In the genomic region with DNA sequence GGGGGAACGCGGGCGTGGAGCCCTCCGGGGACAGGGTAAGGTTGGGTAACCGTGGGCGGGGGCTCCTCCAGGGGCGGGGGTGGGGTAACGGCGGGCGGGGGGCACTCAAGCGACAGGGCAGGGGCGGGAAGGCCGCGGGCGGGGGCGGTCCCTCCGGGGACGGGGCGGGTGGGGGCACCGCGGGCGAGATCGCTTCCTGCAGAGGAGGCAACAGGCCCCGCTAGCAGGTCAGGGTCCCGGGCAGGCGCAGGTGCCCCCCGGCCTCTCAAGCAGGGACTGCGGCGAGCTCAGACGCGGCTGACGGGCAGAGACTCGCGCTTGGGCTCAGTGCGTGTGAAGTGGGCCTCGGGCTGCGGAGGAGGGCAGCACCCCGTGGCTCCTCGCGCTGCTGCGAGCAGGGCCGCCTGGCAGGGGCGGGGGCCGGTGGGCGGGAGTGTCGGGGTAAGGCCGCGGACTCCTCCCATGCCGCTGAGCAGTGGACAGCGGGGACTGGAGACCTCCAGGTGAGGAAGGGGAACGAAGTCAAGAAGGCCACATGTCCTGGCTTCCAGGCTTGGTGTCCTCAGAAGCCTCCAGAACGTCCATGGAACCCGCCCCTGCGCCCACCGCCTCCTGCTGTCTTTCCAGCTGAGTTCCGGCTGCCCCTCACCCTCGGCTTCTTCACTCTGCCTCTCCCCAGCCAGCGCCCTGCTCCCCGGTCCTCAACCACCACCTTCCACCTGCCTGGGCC, we compare ENCODE assay signal across 8 cellular contexts. TPM values are rescaled to one million over a fixed set of nuclear protein-coding genes. Genes with fewer than 3 reads are reported as not detected.
DNase-seq lines count a peak whose midpoint lies in the region; ATAC-seq and TF ChIP-seq lines count a peak whose summit lies in the region.

No MANE protein-coding gene starts in this region.

- ATAC-seq in GM21825 (IDR thresholded peaks at IDR 0.05; ENCODE audit: unreplicated experiment): peak; percentile 19
- ATAC-seq in left lung: peak; percentile 80
- no peak for ATAC-seq in GM18520 (IDR thresholded peaks at IDR 0.05; ENCODE audit: unreplicated experiment)

- peaks cover 30 to 49% of the 10 kb centered on the region in 2 donors for H3K4me1 ChIP-seq in left lung

- in situ Hi-C loops in Caki2 (cut with HindIII; ENCODE audit: low pct_unique_long_range_greater_than_20kb, low sequenced_read_pairs): no loop called here

- intact Hi-C loops in left lung (cut with DNase I): no loop called here

- peak overlapping the region; percentile 59 for H3K4me3 ChIP-seq in WI38 (ENCODE audit: low read depth, low read length)
- H3K4me3 ChIP-seq in choroid plexus epithelial cell (ENCODE audit: low read depth, low read length): peak overlapping the region; percentile 83
- H3K4me3 ChIP-seq in left lung: peak overlapping the region; percentile 75 to 93

- no peak for TF ChIP-seq CTCF in WI38 (IDR thresholded peaks at IDR 0.05; ENCODE audit: low read depth, low read length)
- no peak for TF ChIP-seq CTCF in choroid plexus epithelial cell (conservative IDR thresholded peaks at IDR 0.05; ENCODE audit: low read depth, low read length)
- TF ChIP-seq CTCF in left lung (IDR thresholded peaks at IDR 0.05): no peak

- H3K36me3 ChIP-seq in left lung: no peaks in the 10 kb centered on the region

- DNase-seq in Caki2 (ENCODE audit: low read depth) (peak; percentile 70), NCI-H146 (lab: John Stamatoyannopoulos, UW) (peak; percentile 81), choroid plexus epithelial cell (ENCODE audit: low read depth) (peak; percentile 47), left lung (peak; percentile 89 to 92)
- peak; percentile 77 for DNase-seq in stimulated activated CD4-positive, alpha-beta T cell treated with anti-CD3 and anti-CD28 coated beads, Interleukin-4, amount 100 ng/mL, for 1 hour

- H3K9me3 ChIP-seq in left lung: no peaks in the 10 kb centered on the region

- peak overlapping the region; percentile 87 to 97 for H3K27ac ChIP-seq in left lung

- H3K27me3 ChIP-seq in left lung: peaks cover 0 to 13% of the 10 kb centered on the region in 2 donors

RNA-seq across cellular contexts. Expression of gene GNB1, which starts 0.6 kb away (rescaled TPM):
- total RNA-seq in Caki2 (2014; rRNA removed; shearing (Covaris generic); ENCODE audit: low replicate concordance): 282 and 362 TPM in 2 replicates
- 100 to 1,000 TPM; 347 to 360 TPM for total RNA-seq in left lung

RNA-seq across cellular contexts. Expression of gene CALML6, which starts 23.5 kb away (rescaled TPM):
- total RNA-seq in Caki2 (2014; rRNA removed; shearing (Covaris generic); ENCODE audit: low replicate concordance): not detected in 2 replicates
- 1 to 10 TPM in 1 of 2 donors, under 1 TPM in 1; 0.67 to 1.0 TPM for total RNA-seq in left lung

RNA-seq across cellular contexts. Expression of gene TMEM52, which starts 27.6 kb away (rescaled TPM):
- not detected in 2 replicates for total RNA-seq in Caki2 (2014; rRNA removed; shearing (Covaris generic); ENCODE audit: low replicate concordance)
- 1 to 10 TPM; 1.2 to 1.6 TPM for total RNA-seq in left lung
